Comparison of ENCODE assay signal across 1 cellular context in the genomic region with DNA sequence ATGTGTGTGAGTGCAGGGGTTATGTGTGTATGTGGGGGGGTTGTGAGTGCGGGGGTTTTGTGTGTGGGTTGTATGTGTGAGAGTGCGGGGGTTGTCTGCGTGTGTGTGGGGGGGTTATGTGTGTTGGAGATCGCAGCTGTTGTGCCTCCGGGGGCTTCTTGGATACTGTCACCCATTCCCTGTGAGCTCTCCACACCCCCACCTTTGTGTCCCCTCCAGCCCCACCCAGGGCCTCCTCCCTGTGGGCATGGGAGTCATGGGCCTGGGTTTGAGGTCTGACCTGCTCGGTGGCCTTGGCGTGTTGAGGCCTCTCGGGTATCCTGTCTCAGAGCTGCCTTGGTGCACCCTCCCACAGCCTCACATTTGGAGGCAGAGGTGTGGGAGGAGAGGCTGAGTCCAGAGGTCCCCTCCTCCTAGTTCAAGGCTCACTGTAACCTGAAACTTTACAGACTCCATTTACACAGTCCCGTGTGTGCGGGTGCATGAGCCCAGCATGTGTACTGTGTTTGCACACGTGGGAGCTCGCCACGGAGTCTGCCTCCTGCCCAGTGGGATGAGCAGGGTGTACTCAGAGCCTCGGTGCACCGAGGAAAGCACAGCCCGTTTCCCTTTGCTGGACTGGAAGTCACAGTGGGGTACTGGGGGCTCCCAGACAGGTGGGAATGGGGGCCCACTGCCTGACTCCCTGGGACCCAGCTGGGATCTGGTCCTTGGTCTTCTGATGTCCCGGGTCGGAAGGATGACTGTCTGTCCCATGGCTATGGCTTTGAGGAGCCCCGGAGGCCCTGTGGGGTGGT.
TF ChIP-seq lines count a peak whose summit lies in the region.

No MANE protein-coding gene starts in this region.

TF ChIP-seq in HepG2, 621 proteins besides CTCF, POLR2A, EP300 and RAD21 (continued from another document and continues in another):
- TF ChIP-seq NPAS2 (CRISPR knock-in tag; IDR thresholded peaks at IDR 0.05; ENCODE audit: borderline replicate concordance) (no peak), ZBTB7B (CRISPR knock-in tag; IDR thresholded peaks at IDR 0.05) (no peak), THAP11 (CRISPR knock-in tag; IDR thresholded peaks at IDR 0.05) (0 out of 2 replicates have a peak, but pooled peaks have one; percentile 14), ZNF883 (CRISPR knock-in tag; IDR thresholded peaks at IDR 0.05; ENCODE audit: not compliant biosample characterization) (peak; percentile 76), ZSCAN9 (CRISPR knock-in tag; IDR thresholded peaks at IDR 0.05; ENCODE audit: borderline replicate concordance) (no peak), ERF (CRISPR knock-in tag; IDR thresholded peaks at IDR 0.05) (peak; percentile 32; the same call in 1 of the 2 replicates), ZNF496 (CRISPR knock-in tag; IDR thresholded peaks at IDR 0.05; ENCODE audit: insufficient replicate concordance) (no peak), TMF1 (CRISPR knock-in tag; IDR thresholded peaks at IDR 0.05; ENCODE audit: low read depth) (no peak), MTF1 (CRISPR knock-in tag; IDR thresholded peaks at IDR 0.05) (no peak), ASH2L (IDR thresholded peaks at IDR 0.05; ENCODE audit: insufficient read length, low read depth, low read length) (no peak), POLR2AphosphoS2 (IDR thresholded peaks at IDR 0.05; ENCODE audit: low read depth, low read length) (no peak), ZNF713 (CRISPR knock-in tag; IDR thresholded peaks at IDR 0.05) (no peak), ZFP37 (CRISPR knock-in tag; IDR thresholded peaks at IDR 0.05; ENCODE audit: borderline replicate concordance) (no peak), RELA (CRISPR knock-in tag; IDR thresholded peaks at IDR 0.05) (no peak), NFKB2 (CRISPR knock-in tag; IDR thresholded peaks at IDR 0.05; ENCODE audit: borderline replicate concordance) (0 out of 2 replicates have a peak, but pooled peaks have one; percentile 51), XRCC5 (optimal IDR thresholded peaks at IDR 0.05; ENCODE audit: low read length) (no peak), AGO1 (IDR thresholded peaks at IDR 0.05; ENCODE audit: low read depth, low read length, poor library complexity, severe bottlenecking) (no peak), HNRNPK (IDR thresholded peaks at IDR 0.05; ENCODE audit: low read depth, low read length, poor library complexity, severe bottlenecking) (no peak), GABPB1 (CRISPR knock-in tag; IDR thresholded peaks at IDR 0.05) (no peak), KLF12 (CRISPR knock-in tag; IDR thresholded peaks at IDR 0.05; ENCODE audit: borderline replicate concordance) (no peak), ZSCAN29 (CRISPR knock-in tag; conservative IDR thresholded peaks at IDR 0.05) (no peak), ATAD3A (CRISPR knock-in tag; IDR thresholded peaks at IDR 0.05) (no peak), TIGD3 (CRISPR knock-in tag; IDR thresholded peaks at IDR 0.05; ENCODE audit: borderline replicate concordance) (no peak), STAG1 (CRISPR knock-in tag; IDR thresholded peaks at IDR 0.05) (no peak), GATAD2A (CRISPR knock-in tag; IDR thresholded peaks at IDR 0.05) (peak; percentile 84), KDM5A (IDR thresholded peaks at IDR 0.05; ENCODE audit: borderline replicate concordance, low read length) (no peak), EHMT2 (IDR thresholded peaks at IDR 0.05; ENCODE audit: borderline replicate concordance, low read depth, low read length) (no peak), CBX1 (IDR thresholded peaks at IDR 0.05; ENCODE audit: low read depth) (no peak), SAFB2 (CRISPR knock-in tag; IDR thresholded peaks at IDR 0.05; ENCODE audit: borderline replicate concordance, low read depth) (no peak), CBX2 (IDR thresholded peaks at IDR 0.05; ENCODE audit: low read depth, low read length) (no peak), CBX2 (CRISPR knock-in tag; IDR thresholded peaks at IDR 0.05; ENCODE audit: low read depth) (no peak)
- TF ChIP-seq, protein P1, sequence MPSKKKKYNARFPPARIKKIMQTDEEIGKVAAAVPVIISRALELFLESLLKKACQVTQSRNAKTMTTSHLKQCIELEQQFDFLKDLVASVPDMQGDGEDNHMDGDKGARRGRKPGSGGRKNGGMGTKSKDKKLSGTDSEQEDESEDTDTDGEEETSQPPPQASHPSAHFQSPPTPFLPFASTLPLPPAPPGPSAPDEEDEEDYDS (CRISPR knock-in tag; IDR thresholded peaks at IDR 0.05), result no peak
- TF ChIP-seq, protein P2, sequence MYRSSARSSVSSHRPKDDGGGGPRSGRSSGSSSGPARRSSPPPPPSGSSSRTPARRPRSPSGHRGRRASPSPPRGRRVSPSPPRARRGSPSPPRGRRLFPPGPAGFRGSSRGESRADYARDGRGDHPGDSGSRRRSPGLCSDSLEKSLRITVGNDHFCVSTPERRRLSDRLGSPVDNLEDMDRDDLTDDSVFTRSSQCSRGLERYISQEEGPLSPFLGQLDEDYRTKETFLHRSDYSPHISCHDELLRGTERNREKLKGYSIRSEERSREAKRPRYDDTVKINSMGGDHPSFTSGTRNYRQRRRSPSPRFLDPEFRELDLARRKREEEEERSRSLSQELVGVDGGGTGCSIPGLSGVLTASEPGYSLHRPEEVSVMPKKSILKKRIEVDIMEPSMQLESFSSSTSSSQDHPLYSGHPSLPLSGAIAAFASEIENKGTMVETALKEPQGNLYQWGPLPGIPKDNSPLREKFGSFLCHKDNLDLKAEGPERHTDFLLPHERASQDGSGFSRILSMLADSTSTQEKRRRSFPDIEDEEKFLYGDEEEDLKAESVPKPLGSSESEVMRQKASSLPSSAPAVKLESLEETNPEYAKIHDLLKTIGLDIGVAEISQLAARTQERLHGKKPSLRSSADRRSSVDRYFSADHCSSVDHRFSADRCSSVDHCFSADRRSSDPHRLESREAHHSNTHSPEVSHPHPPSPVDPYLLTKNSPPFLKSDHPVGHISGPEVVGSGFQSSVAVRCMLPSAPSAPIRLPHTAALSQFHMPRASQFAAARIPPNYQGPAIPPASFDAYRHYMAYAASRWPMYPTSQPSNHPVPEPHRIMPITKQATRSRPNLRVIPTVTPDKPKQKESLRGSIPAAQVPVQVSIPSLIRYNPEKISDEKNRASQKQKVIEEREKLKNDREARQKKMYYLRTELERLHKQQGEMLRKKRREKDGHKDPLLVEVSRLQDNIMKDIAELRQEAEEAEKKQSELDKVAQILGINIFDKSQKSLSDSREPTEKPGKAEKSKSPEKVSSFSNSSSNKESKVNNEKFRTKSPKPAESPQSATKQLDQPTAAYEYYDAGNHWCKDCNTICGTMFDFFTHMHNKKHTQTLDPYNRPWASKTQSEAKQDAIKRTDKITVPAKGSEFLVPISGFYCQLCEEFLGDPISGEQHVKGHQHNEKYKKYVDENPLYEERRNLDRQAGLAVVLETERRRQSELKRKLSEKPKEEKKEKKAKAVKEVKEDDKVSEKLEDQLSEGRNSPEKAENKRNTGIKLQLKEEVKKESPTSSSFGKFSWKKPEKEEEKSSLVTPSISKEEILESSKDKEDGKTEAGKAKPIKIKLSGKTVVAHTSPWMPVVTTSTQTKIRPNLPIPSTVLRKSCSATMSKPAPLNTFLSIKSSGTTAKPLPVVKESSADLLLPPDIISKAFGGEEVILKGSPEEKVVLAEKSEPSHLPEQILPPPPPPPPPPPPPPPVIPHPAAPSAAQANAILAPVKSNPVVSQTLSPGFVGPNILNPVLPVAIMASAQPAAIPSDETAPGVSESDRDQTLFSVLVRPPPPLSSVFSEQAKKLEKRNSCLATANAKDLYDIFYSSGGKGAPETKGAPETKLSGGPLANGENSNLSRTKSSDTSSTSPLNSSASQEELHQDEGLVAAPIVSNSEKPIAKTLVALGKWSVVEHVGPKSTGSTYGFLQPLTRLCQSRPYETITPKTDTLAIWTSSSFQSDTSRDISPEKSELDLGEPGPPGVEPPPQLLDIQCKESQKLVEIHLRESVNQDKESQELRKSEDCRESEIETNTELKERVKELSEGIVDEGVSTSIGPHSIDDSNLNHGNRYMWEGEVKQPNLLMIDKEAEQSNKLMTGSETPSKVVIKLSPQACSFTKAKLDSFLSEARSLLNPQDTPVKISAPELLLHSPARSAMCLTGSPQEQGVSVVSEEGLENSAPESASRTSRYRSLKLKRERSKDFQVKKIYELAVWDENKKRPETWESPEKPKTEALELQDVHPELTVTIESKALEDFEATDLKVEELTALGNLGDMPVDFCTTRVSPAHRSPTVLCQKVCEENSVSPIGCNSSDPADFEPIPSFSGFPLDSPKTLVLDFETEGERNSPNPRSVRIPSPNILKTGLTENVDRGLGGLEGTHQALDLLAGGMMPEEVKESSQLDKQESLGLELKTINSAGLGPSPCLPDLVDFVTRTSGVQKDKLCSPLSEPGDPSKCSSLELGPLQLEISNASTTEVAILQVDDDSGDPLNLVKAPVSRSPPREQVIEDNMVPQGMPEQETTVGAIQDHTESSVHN (CRISPR knock-in tag; IDR thresholded peaks at IDR 0.05), result 0 out of 2 replicates have a peak, but pooled peaks have one; percentile 52
- TF ChIP-seq, protein P3, sequence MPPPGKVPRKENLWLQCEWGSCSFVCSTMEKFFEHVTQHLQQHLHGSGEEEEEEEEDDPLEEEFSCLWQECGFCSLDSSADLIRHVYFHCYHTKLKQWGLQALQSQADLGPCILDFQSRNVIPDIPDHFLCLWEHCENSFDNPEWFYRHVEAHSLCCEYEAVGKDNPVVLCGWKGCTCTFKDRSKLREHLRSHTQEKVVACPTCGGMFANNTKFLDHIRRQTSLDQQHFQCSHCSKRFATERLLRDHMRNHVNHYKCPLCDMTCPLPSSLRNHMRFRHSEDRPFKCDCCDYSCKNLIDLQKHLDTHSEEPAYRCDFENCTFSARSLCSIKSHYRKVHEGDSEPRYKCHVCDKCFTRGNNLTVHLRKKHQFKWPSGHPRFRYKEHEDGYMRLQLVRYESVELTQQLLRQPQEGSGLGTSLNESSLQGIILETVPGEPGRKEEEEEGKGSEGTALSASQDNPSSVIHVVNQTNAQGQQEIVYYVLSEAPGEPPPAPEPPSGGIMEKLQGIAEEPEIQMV (CRISPR knock-in tag; IDR thresholded peaks at IDR 0.05; ENCODE audit: low read depth), result no peak
- TF ChIP-seq, protein P4, sequence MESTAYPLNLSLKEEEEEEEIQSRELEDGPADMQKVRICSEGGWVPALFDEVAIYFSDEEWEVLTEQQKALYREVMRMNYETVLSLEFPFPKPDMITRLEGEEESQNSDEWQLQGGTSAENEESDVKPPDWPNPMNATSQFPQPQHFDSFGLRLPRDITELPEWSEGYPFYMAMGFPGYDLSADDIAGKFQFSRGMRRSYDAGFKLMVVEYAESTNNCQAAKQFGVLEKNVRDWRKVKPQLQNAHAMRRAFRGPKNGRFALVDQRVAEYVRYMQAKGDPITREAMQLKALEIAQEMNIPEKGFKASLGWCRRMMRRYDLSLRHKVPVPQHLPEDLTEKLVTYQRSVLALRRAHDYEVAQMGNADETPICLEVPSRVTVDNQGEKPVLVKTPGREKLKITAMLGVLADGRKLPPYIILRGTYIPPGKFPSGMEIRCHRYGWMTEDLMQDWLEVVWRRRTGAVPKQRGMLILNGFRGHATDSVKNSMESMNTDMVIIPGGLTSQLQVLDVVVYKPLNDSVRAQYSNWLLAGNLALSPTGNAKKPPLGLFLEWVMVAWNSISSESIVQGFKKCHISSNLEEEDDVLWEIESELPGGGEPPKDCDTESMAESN (CRISPR knock-in tag; conservative IDR thresholded peaks at IDR 0.05), result 0 out of 2 replicates have a peak, but pooled peaks have one; percentile 54
- TF ChIP-seq, protein P5, sequence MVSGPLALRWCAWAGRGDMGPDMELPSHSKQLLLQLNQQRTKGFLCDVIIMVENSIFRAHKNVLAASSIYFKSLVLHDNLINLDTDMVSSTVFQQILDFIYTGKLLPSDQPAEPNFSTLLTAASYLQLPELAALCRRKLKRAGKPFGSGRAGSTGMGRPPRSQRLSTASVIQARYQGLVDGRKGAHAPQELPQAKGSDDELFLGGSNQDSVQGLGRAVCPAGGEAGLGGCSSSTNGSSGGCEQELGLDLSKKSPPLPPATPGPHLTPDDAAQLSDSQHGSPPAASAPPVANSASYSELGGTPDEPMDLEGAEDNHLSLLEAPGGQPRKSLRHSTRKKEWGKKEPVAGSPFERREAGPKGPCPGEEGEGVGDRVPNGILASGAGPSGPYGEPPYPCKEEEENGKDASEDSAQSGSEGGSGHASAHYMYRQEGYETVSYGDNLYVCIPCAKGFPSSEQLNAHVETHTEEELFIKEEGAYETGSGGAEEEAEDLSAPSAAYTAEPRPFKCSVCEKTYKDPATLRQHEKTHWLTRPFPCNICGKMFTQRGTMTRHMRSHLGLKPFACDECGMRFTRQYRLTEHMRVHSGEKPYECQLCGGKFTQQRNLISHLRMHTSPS (CRISPR knock-in tag; IDR thresholded peaks at IDR 0.05; ENCODE audit: low read depth), result no peak
